Comparison of ENCODE assay signal across 1 cellular context in genomic region chr17:45951941-45952340, GRCh38.
TF ChIP-seq lines count a peak whose summit lies in the region.

No MANE protein-coding gene starts in this region.

TF ChIP-seq in H1, 55 proteins besides CTCF, POLR2A, EP300 and RAD21:
- TF ChIP-seq BACH1 (IDR thresholded peaks at IDR 0.05; ENCODE audit: low read length) = no peak
- TF ChIP-seq SAP30 (IDR thresholded peaks at IDR 0.05; ENCODE audit: insufficient read depth, insufficient replicate concordance, low read length) = no peak
- TF ChIP-seq SUZ12 (IDR thresholded peaks at IDR 0.05; ENCODE audit: low read length) = no peak
- no peak for TF ChIP-seq CHD2 (IDR thresholded peaks at IDR 0.05; ENCODE audit: low read length)
- TF ChIP-seq RXRA (IDR thresholded peaks at IDR 0.05; ENCODE audit: insufficient read depth, low read depth, low read length) = no peak
- no peak for TF ChIP-seq HDAC6 (IDR thresholded peaks at IDR 0.05; ENCODE audit: low read depth, low read length)
- no peak for TF ChIP-seq JUND (IDR thresholded peaks at IDR 0.05; ENCODE audit: low read length)
- no peak for TF ChIP-seq RBBP5 (IDR thresholded peaks at IDR 0.05; ENCODE audit: borderline replicate concordance, low read depth, low read length)
- TF ChIP-seq TBP (IDR thresholded peaks at IDR 0.05; ENCODE audit: low read depth, low read length) = no peak
- TF ChIP-seq, protein P1, sequence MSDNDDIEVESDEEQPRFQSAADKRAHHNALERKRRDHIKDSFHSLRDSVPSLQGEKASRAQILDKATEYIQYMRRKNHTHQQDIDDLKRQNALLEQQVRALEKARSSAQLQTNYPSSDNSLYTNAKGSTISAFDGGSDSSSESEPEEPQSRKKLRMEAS (IDR thresholded peaks at IDR 0.05) = no peak
- TF ChIP-seq EGR1 (IDR thresholded peaks at IDR 0.05; ENCODE audit: borderline replicate concordance, low read depth, low read length) = no peak
- TF ChIP-seq POU5F1 (IDR thresholded peaks at IDR 0.05; ENCODE audit: low read depth, low read length) = no peak
- TF ChIP-seq TAF1 (IDR thresholded peaks at IDR 0.05; ENCODE audit: low read depth, low read length) = no peak
- TF ChIP-seq CHD1 (IDR thresholded peaks at IDR 0.05; ENCODE audit: low read depth, low read length) = no peak
TF ChIP-seq in H1: peak in this region for 0.
